Comparison of ENCODE assay signal across 1 cellular context in genomic region chr19:47436712-47437401, GRCh38.
TF ChIP-seq lines count a peak whose summit lies in the region.

No MANE protein-coding gene starts in this region.

TF ChIP-seq in GM12878, 131 proteins besides CTCF, POLR2A, EP300 and RAD21 (continued from another document):
- TF ChIP-seq ATF2 (IDR thresholded peaks at IDR 0.05; ENCODE audit: low read length) = no peak
- TF ChIP-seq RUNX3 (IDR thresholded peaks at IDR 0.05; ENCODE audit: low read length) = 0 out of 2 replicates have a peak, but pooled peaks have one; percentile 5
- TF ChIP-seq SP1 (IDR thresholded peaks at IDR 0.05; ENCODE audit: low read depth, low read length) = peak; percentile 38
- TF ChIP-seq CREB1 (IDR thresholded peaks at IDR 0.05; ENCODE audit: low read depth) = 0 out of 2 replicates have a peak, but pooled peaks have one; percentile 20
- no peak for TF ChIP-seq HSF1 (IDR thresholded peaks at IDR 0.05; ENCODE audit: low read depth, low read length)
- TF ChIP-seq BMI1 (IDR thresholded peaks at IDR 0.05; ENCODE audit: borderline replicate concordance) = peak; percentile 70; the same call in 1 of the 2 replicates
- TF ChIP-seq YY1 (IDR thresholded peaks at IDR 0.05; ENCODE audit: low read depth, low read length) = peak; percentile 76
TF ChIP-seq in GM12878: peak in this region for 11.
